In genomic region chr6:129708496-129709216, GRCh38 we compare ENCODE assay signal across 1 cellular context.
TF ChIP-seq lines count a peak whose summit lies in the region.

No MANE protein-coding gene starts in this region.

TF ChIP-seq in IMR-90, 13 proteins besides CTCF, POLR2A, EP300 and RAD21 (continued from another document):
- no peak for TF ChIP-seq MAZ (IDR thresholded peaks at IDR 0.05; ENCODE audit: borderline replicate concordance, low read depth, low read length)
